Comparison of ENCODE assay signal across 8 cellular contexts in the genomic region with DNA sequence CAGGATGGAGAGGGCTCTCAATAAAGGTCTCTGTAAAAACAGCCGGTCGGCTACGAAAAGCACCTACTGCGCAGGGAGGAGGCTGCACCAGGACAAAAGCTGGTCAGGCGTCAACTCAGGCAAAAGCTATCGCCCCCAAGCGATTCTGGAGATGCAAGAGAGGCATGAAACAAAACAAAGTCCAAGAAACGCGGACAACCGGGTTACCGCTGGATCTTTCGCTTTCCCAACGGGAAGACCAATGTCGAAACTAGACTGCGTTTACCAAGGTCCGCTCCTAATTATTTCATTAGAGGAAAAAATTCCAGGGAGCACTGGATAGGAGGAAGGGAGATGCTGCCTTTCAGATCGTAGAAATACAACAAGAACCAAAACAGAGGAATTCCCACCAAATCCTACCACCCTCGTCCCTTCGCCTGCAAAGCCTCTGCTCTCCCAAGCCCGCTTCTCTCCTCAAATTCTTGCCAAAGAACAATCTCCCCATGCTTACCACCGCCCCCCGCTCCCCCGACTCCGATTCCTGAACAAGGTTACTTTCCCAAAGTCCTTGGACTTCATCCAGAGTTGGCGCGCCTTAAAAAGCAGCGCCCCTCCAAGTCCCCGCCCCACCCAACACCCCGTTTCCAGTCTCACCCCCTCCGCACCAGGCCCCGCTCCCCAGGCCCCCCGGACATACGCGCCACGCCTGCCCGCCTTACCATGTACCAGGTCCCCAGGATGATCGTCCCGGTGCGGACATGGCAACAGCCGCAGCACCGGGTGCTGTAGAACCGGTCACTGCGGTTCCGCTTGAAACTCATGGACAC. TPM values are rescaled to one million over a fixed set of nuclear protein-coding genes. Genes with fewer than 3 reads are reported as not detected.
DNase-seq lines count a peak whose midpoint lies in the region; ATAC-seq lines count a peak whose summit lies in the region.

No MANE protein-coding gene starts in this region.

- H3K4me1 ChIP-seq in SJCRH30 (peaks cover 7% of the 10 kb centered on the region), skeletal muscle satellite cell (ENCODE audit: control insufficient read depth, insufficient read depth, low read length) (peaks cover 27% of the 10 kb centered on the region)

- H3K9me3 ChIP-seq in SJCRH30 (replicated peaks) = no peaks in the 10 kb centered on the region
- no peaks in the 10 kb centered on the region for H3K9me3 ChIP-seq in skeletal muscle satellite cell (replicated peaks; ENCODE audit: low read length)

- H3K4me3 ChIP-seq in SJCRH30 = peak overlapping the region; percentile 70
- peak overlapping the region; percentile 86 for H3K4me3 ChIP-seq in skeletal muscle satellite cell (ENCODE audit: low read length)

- peak overlapping the region; percentile 90 for H3K9ac ChIP-seq in skeletal muscle satellite cell (ENCODE audit: low read depth, low read length)

- H3K36me3 ChIP-seq in SJCRH30 = peaks cover 3% of the 10 kb centered on the region; the same call in 1 of the 2 replicates
- no peaks in the 10 kb centered on the region for H3K36me3 ChIP-seq in skeletal muscle satellite cell (ENCODE audit: insufficient read depth, low read length)

- H3K4me2 ChIP-seq in skeletal muscle satellite cell (ENCODE audit: low read length) = peak overlapping the region; percentile 80

- H3K27me3 ChIP-seq in SJCRH30 (no peaks in the 10 kb centered on the region), skeletal muscle satellite cell (ENCODE audit: control insufficient read depth, insufficient read depth, low read length) (no peaks in the 10 kb centered on the region)

- DNase-seq in ELR (ENCODE audit: low read depth) = peak; percentile 78
- DNase-seq in HPDE6-E6E7 (ENCODE audit: extremely low spot score) = peak; percentile 42
- DNase-seq in SJCRH30 = peak; percentile 60 to 71
- peak in 35 of 61 donors; percentile 3 to 65 (median 36) for DNase-seq in caudate nucleus (lab: John Stamatoyannopoulos, UW)
- peak; percentile 61 for DNase-seq in inferior parietal cortex (ENCODE audit: extremely low spot score)
- DNase-seq in GM19240 (ENCODE audit: insufficient read length, low spot score) = no peak

- ATAC-seq in GM21390 (IDR thresholded peaks at IDR 0.05; ENCODE audit: unreplicated experiment) = peak; percentile 26

- H3K27ac ChIP-seq in SJCRH30 (peak overlapping the region; percentile 91), caudate nucleus (ENCODE audit: low read depth, low read length) (peak overlapping the region; percentile 100)

RNA-seq across cellular contexts. Expression of a gene that starts 0.5 kb away (rescaled TPM):
- total RNA-seq in SJCRH30 (2014; rRNA removed; shearing (Covaris generic)) = 121 and 133 TPM in 2 replicates
- 130 and 171 TPM in 2 replicates for total RNA-seq in skeletal muscle satellite cell (2012; rRNA removed)

RNA-seq across cellular contexts. Expression of a gene that starts 38.4 kb away (rescaled TPM):
- 0.15 and 0.40 TPM in 2 replicates for total RNA-seq in SJCRH30 (2014; rRNA removed; shearing (Covaris generic))
- 1.0 and 2.0 TPM in 2 replicates for total RNA-seq in skeletal muscle satellite cell (2012; rRNA removed)
